8 cellular contexts compared by ENCODE assay signal in the genomic region with DNA sequence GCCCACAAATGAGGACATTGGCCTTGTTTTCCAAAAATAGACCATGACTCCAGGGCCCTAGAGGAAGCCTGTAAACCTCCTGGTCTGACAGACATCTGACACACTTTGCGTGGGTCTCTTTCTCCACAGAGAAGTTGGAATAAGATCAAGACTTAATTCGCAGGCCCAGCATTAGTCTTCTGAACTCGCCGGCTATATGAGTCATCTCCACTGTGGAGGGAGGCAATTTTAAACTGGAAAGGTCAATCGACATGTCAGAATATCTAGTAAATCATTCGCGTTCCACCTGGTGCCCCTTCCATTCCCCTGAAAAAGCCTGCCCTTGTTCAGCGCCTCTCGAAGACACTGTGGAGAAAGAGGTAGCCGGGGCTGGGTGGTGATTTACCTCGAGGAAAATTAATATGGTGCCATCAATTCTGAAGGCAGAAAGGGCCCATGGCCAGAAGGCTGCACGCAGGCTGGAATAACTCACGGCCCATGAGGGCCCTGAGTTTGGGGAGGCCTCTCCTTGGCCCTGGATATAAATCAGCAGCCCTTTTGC.
A peak's percentile ranks its signal among the peaks of the same experiment; 100 is the strongest.
DNase-seq lines count a peak whose midpoint lies in the region; ATAC-seq and TF ChIP-seq lines count a peak whose summit lies in the region.

No MANE protein-coding gene starts in this region.

- H3K4me1 ChIP-seq in mammary epithelial cell (ENCODE audit: insufficient read depth, low read length) (no peaks in the 10 kb centered on the region), adrenal gland (replicated peaks in 1 of 2) (peaks cover 15 to 37% of the 10 kb centered on the region in 2 donors), left lung (peaks cover 5 to 10% of the 10 kb centered on the region in 2 donors), body of pancreas (peaks cover 14% of the 10 kb centered on the region)

- H3K36me3 ChIP-seq in mammary epithelial cell (ENCODE audit: insufficient read depth, low read length) (peaks cover 1% of the 10 kb centered on the region), adrenal gland (replicated peaks in 1 of 2) (no peaks in the 10 kb centered on the region), left lung (peaks cover 0 to 50% of the 10 kb centered on the region in 2 donors), body of pancreas (replicated peaks in 1 of 2; ENCODE audit: insufficient read depth in 1 of 2, low read depth in 2 of 2) (no peaks in the 10 kb centered on the region)

- 87% methylated on average over 11 of the region's 13 CpGs for WGBS in mammary epithelial cell (ENCODE audit: low coverage, missing lambda C conversion rate)
- 30 to 51% (median 42%) methylated on average over 10 to 13 of the region's 13 CpGs for WGBS in adrenal gland, 4 donors
- 69 to 74% methylated on average over 13 of the region's 13 CpGs for WGBS in body of pancreas, 2 donors

- POLR2A ChIA-PET in MCF 10A (lab: Yijun Ruan, JAX), result no interaction called here

- H3K27me3 Mint-ChIP-seq in MCF 10A (ENCODE audit: insufficient read depth, unreplicated experiment) (no peaks in the 10 kb centered on the region), type B pancreatic cell (no peaks in the 10 kb centered on the region)

- H3K4me2 ChIP-seq in mammary epithelial cell (ENCODE audit: insufficient read depth, low read depth, low read length), result no peak overlapping the region

- H3K9me3 ChIP-seq in mammary epithelial cell (replicated peaks; ENCODE audit: insufficient read depth, low read length) (no peaks in the 10 kb centered on the region), adrenal gland (replicated peaks in 1 of 3) (no peaks in the 10 kb centered on the region), left lung (no peaks in the 10 kb centered on the region), body of pancreas (no peaks in the 10 kb centered on the region)

- ATAC-seq in left lung (peak; percentile 37), HG03432 (IDR thresholded peaks at IDR 0.05; ENCODE audit: unreplicated experiment) (no peak), body of pancreas (no peak)

- H3K4me3 Mint-ChIP-seq in MCF 10A (ENCODE audit: unreplicated experiment), result no peak overlapping the region
- peak overlapping the region; percentile 72 for H3K4me3 Mint-ChIP-seq in type B pancreatic cell

- intact Hi-C loops in MCF 10A (cut with micrococcal nuclease), result no loop called here
- intact Hi-C loops in mammary epithelial cell (cut with micrococcal nuclease), result no loop called here
- intact Hi-C loops in adrenal gland (cut with DNase I), result no loop called here
- intact Hi-C loops in left lung (cut with DNase I), result no loop called here
- intact Hi-C loops in body of pancreas (cut with DNase I), result no loop called here

- TF ChIP-seq CTCF in MCF 10A (IDR thresholded peaks at IDR 0.05; ENCODE audit: unreplicated experiment) (no peak), mammary epithelial cell (conservative IDR thresholded peaks at IDR 0.05 in 1 of 2, IDR thresholded peaks at IDR 0.05 in 1 of 2; ENCODE audit: extremely low read depth in 1 of 2, insufficient read depth in 1 of 2, low read depth in 1 of 2, low read length in 2 of 2) (no peak), adrenal gland (IDR thresholded peaks at IDR 0.05) (no peak), left lung (IDR thresholded peaks at IDR 0.05) (no peak), type B pancreatic cell (conservative IDR thresholded peaks at IDR 0.05) (no peak), body of pancreas (IDR thresholded peaks at IDR 0.05) (no peak)

- BruUV-seq in MCF 10A (replicated peaks; lab: Mats Ljungman, UMichigan) (no TSS peak), mammary epithelial cell (replicated peaks; lab: Mats Ljungman, UMichigan) (no TSS peak)

- no peak overlapping the region for H3K9ac ChIP-seq in mammary epithelial cell (ENCODE audit: insufficient read depth, low read length)

- no peak overlapping the region for H3K27ac Mint-ChIP-seq in MCF 10A (ENCODE audit: low read depth, unreplicated experiment)
- H3K27ac Mint-ChIP-seq in type B pancreatic cell, result peak overlapping the region; percentile 73

- no peak overlapping the region for H2AFZ ChIP-seq in mammary epithelial cell (ENCODE audit: low read depth, low read length)

- no peaks in the 10 kb centered on the region for H3K79me2 ChIP-seq in mammary epithelial cell (ENCODE audit: insufficient read depth, low read length)

- in situ Hi-C loops in mammary epithelial cell (cut with MboI; ENCODE audit: low sequenced_read_pairs in 2 of 2), result no loop called here

- CTCF ChIA-PET in MCF 10A (lab: Yijun Ruan, JAX), result no interaction called here
- CTCF ChIA-PET in mammary epithelial cell (lab: Charles Lee; ENCODE audit: low non-redundant PET), result interaction anchor here (0.7 kb wide), 1 partner anchor 56 kb away, joined by 5 read pairs; no protein-coding TSS in a partner anchor

- H3K4me1 Mint-ChIP-seq in MCF 10A (ENCODE audit: insufficient read depth, unreplicated experiment) (peaks cover 6% of the 10 kb centered on the region), type B pancreatic cell (ENCODE audit: unreplicated experiment) (peaks cover 49% of the 10 kb centered on the region)

- no peak overlapping the region for H3K27ac ChIP-seq in mammary epithelial cell (ENCODE audit: insufficient read depth, low read depth, low read length)
- peak overlapping the region in 4 of 5 donors; percentile 35 to 84 (median 76) for H3K27ac ChIP-seq in adrenal gland
- H3K27ac ChIP-seq in left lung, result peak overlapping the region; percentile 18 to 40
- H3K27ac ChIP-seq in body of pancreas, result no peak overlapping the region

- H3K27me3 ChIP-seq in mammary epithelial cell (ENCODE audit: insufficient read depth, low read length), result no peaks in the 10 kb centered on the region
- no peaks in the 10 kb centered on the region for H3K27me3 ChIP-seq in adrenal gland
- no peaks in the 10 kb centered on the region for H3K27me3 ChIP-seq in left lung
- H3K27me3 ChIP-seq in body of pancreas, result no peaks in the 10 kb centered on the region

- DNase-seq in MCF 10A (ENCODE audit: unreplicated experiment), result peak; percentile 50
- DNase-seq in mammary epithelial cell, result no peak
- DNase-seq in adrenal gland, result peak; percentile 42 to 78 (median 68)
- DNase-seq in left lung, result no peak
- DNase-seq in type B pancreatic cell (ENCODE audit: extremely low spot score, unreplicated experiment), result no peak
- DNase-seq in body of pancreas, result no peak
- no peak for DNase-seq in KG1 (lab: John Stamatoyannopoulos, UW)

- H3K36me3 Mint-ChIP-seq in MCF 10A (ENCODE audit: insufficient read depth, unreplicated experiment), result peaks cover 18% of the 10 kb centered on the region
- H3K36me3 Mint-ChIP-seq in type B pancreatic cell, result peaks cover 7% of the 10 kb centered on the region

- dilution Hi-C loops in mammary epithelial cell (cut with HindIII; ENCODE audit: low sequenced_read_pairs), result no loop called here

- H3K4me3 ChIP-seq in mammary epithelial cell (replicated peaks in 1 of 3; ENCODE audit: insufficient read depth in 1 of 3, low read depth in 2 of 3, low read length in 3 of 3), result no peak overlapping the region
- no peak overlapping the region for H3K4me3 ChIP-seq in adrenal gland
- no peak overlapping the region for H3K4me3 ChIP-seq in left lung
- no peak overlapping the region for H3K4me3 ChIP-seq in body of pancreas

- H3K9me3 Mint-ChIP-seq in MCF 10A (ENCODE audit: unreplicated experiment), result no peaks in the 10 kb centered on the region
- no peaks in the 10 kb centered on the region for H3K9me3 Mint-ChIP-seq in type B pancreatic cell

- no peak for TF ChIP-seq POLR2A in adrenal gland (IDR thresholded peaks at IDR 0.05)
- no peak for TF ChIP-seq POLR2A in body of pancreas (IDR thresholded peaks at IDR 0.05)

- H4K20me1 ChIP-seq in mammary epithelial cell (ENCODE audit: insufficient read depth, low read length), result no peaks in the 10 kb centered on the region

Comparison
In these comparisons a context has a peak if more than half of its experiments do, and no peak if none do; other contexts are left out.
1. DNase-seq: peak in MCF 10A (single experiment) and adrenal gland (7 of 7); none in mammary epithelial cell (single experiment), left lung (0 of 2), type B pancreatic cell (single experiment), body of pancreas (0 of 4) and KG1 (single experiment).
2. H3K27ac ChIP-seq: peak in adrenal gland (4 of 5) and left lung (2 of 2); none in mammary epithelial cell (single experiment) and body of pancreas (0 of 4).